ENCODE assay signal across 2 cellular contexts in genomic region chr11:12005476-12005875, GRCh38.
TF ChIP-seq lines count a peak whose summit lies in the region.

No MANE protein-coding gene starts in this region.

TF ChIP-seq in A549, 52 proteins besides CTCF, POLR2A, EP300 and RAD21 (continued from another document):
- TF ChIP-seq HEYL (CRISPR knock-in tag; IDR thresholded peaks at IDR 0.05) = no peak
- no peak for TF ChIP-seq MAFK (IDR thresholded peaks at IDR 0.05; ENCODE audit: partially characterized antibody)
- TF ChIP-seq EHMT2 (IDR thresholded peaks at IDR 0.05; ENCODE audit: low read depth) = no peak
- no peak for TF ChIP-seq ESRRA (IDR thresholded peaks at IDR 0.05; ENCODE audit: borderline replicate concordance, low read length)
- no peak for TF ChIP-seq ZNF302 (CRISPR knock-in tag; IDR thresholded peaks at IDR 0.05)
- no peak for TF ChIP-seq NPAS2 (CRISPR knock-in tag; IDR thresholded peaks at IDR 0.05; ENCODE audit: borderline replicate concordance)

TF ChIP-seq in HepG2, 621 proteins besides CTCF, POLR2A, EP300 and RAD21 (continued from another document):
- TF ChIP-seq MNT (IDR thresholded peaks at IDR 0.05) (no peak), ZMYM2 (CRISPR knock-in tag; IDR thresholded peaks at IDR 0.05) (no peak), ZNF329 (CRISPR knock-in tag; IDR thresholded peaks at IDR 0.05; ENCODE audit: low read depth) (no peak), ZSCAN9 (CRISPR knock-in tag; IDR thresholded peaks at IDR 0.05; ENCODE audit: borderline replicate concordance) (no peak), ZFX (CRISPR knock-in tag; IDR thresholded peaks at IDR 0.05; ENCODE audit: low read depth) (no peak), AGO1 (IDR thresholded peaks at IDR 0.05; ENCODE audit: low read depth, low read length, poor library complexity, severe bottlenecking) (no peak), CREBL2 (CRISPR knock-in tag; IDR thresholded peaks at IDR 0.05; ENCODE audit: borderline replicate concordance) (no peak), ONECUT2 (CRISPR knock-in tag; IDR thresholded peaks at IDR 0.05) (no peak)
